ENCODE assay signal across 21 cellular contexts in genomic region chr18:32879497-32879896, GRCh38.
DNase-seq lines count a peak whose midpoint lies in the region; ATAC-seq and TF ChIP-seq lines count a peak whose summit lies in the region.
"Had no signal": no experiment of that assay in that cellular context is flagged by ENCODE, and none has a peak within 500 bp of the region (broad histone marks: within the 10 kb centered on the region; RNA-seq: fewer than 3 reads in every experiment).

No MANE protein-coding gene starts in this region.

- H2BK120ac ChIP-seq in mesendoderm (ENCODE audit: low read depth, low read length), result no peak overlapping the region

- no CpG with 5 or more reads among the region's 3 CpGs for WGBS in mesendoderm (ENCODE audit: extremely low coverage, insufficient coverage, low lambda C conversion rate)

- no peak for TF ChIP-seq CTCF in choroid plexus epithelial cell (conservative IDR thresholded peaks at IDR 0.05; ENCODE audit: low read depth, low read length)

- H2BK5ac ChIP-seq in mesendoderm (ENCODE audit: low read length), result no peak overlapping the region

- H3K4me2 ChIP-seq in mesendoderm (ENCODE audit: low read length), result no peak overlapping the region

- no peak overlapping the region for H4K8ac ChIP-seq in mesendoderm (ENCODE audit: low read depth, low read length)

- peaks cover 1% of the 10 kb centered on the region for H3K4me1 ChIP-seq in mesendoderm (ENCODE audit: control insufficient read depth, low read depth, low read length)

- no peaks in the 10 kb centered on the region for H3K27me3 ChIP-seq in mesendoderm (ENCODE audit: insufficient read depth, low read length, poor library complexity)

- H3K4ac ChIP-seq in mesendoderm (ENCODE audit: low read depth, low read length), result no peak overlapping the region

- no peaks in the 10 kb centered on the region for H3K79me2 ChIP-seq in mesendoderm (ENCODE audit: control insufficient read depth, insufficient read depth, low read length)

- DNase-seq in ACHN (peak; percentile 17), NCI-H2227 (lab: John Stamatoyannopoulos, UW; ENCODE audit: unreplicated experiment) (peak; percentile 10), choroid plexus epithelial cell (ENCODE audit: low read depth) (peak; percentile 18), mesendoderm (peak; percentile 40), HCEC 1CT (no peak), foreskin melanocyte (no peak)
- no peak for DNase-seq in stimulated activated CD8-positive, alpha-beta memory T cell treated with anti-CD3 and anti-CD28 coated beads, Interleukin-4, amount 100 ng/mL, for 48 hours
- DNase-seq: activated CD4-positive, alpha-beta T cell treated with anti-CD3 and anti-CD28 coated beads, Interleukin-2, amount 50 U/mL, for 1 hour; activated naive CD4-positive, alpha-beta T cell treated with anti-CD3 and anti-CD28 coated beads, Interleukin-2, amount 10 ng/mL, durations not matched to agents 7 days and 5 days; amygdala; DMS53; dorsolateral prefrontal cortex; HFFc6; immature natural killer cell; mucosa of descending colon; NCI-H748 treated with DMSO at 0.1 percent for 48 hours; nephron progenitor cell; posterior cingulate gyrus; Right ventricle myocardium superior; WERI-Rb-1 had no signal

- H3K27ac ChIP-seq in mesendoderm (ENCODE audit: low read depth, low read length), result no peak overlapping the region
- H3K27ac ChIP-seq: dorsolateral prefrontal cortex, WERI-Rb-1 had no signal

- H3K36me3 ChIP-seq in mesendoderm (ENCODE audit: control insufficient read depth, insufficient read depth, low read length), result no peaks in the 10 kb centered on the region
- H3K36me3 ChIP-seq: WERI-Rb-1 had no signal

- H4K5ac ChIP-seq in mesendoderm (ENCODE audit: low read length), result no peak overlapping the region

- in situ Hi-C loops in ACHN (cut with HindIII; ENCODE audit: low pct_ligation_motif_present, low pct_unique_long_range_greater_than_20kb, low sequenced_read_pairs), result no loop called here

- H3K23ac ChIP-seq in mesendoderm (ENCODE audit: low read length), result no peak overlapping the region

- no peak overlapping the region for H3K18ac ChIP-seq in mesendoderm (ENCODE audit: low read length)

- no peak overlapping the region for H3K56ac ChIP-seq in mesendoderm (ENCODE audit: low read length)

- no peak overlapping the region for H2BK15ac ChIP-seq in mesendoderm (replicated peaks; ENCODE audit: low read depth)

- no peaks in the 10 kb centered on the region for H3K79me1 ChIP-seq in mesendoderm (ENCODE audit: low read length)

- H2AK5ac ChIP-seq in mesendoderm (ENCODE audit: low read length), result no peak overlapping the region

- H3K4me3 ChIP-seq in choroid plexus epithelial cell (ENCODE audit: low read depth, low read length) (no peak overlapping the region), mesendoderm (ENCODE audit: low read length) (no peak overlapping the region)
- H3K4me3 ChIP-seq: dorsolateral prefrontal cortex, mucosa of descending colon had no signal

- H3K9ac ChIP-seq in mesendoderm (ENCODE audit: low read length), result no peak overlapping the region

- no peak for ATAC-seq in GM21447 (IDR thresholded peaks at IDR 0.05; ENCODE audit: unreplicated experiment)
- ATAC-seq: mucosa of descending colon had no signal

Comparison
In these comparisons a context has a peak if more than half of its experiments do, and no peak if none do; other contexts are left out.
1. DNase-seq: peak in ACHN (single experiment), NCI-H2227 (single experiment), choroid plexus epithelial cell (single experiment) and mesendoderm (single experiment); none in HCEC 1CT (single experiment), stimulated activated CD8-positive, alpha-beta memory T cell treated with anti-CD3 and anti-CD28 coated beads, Interleukin-4, amount 100 ng/mL, for 48 hours (single experiment) and foreskin melanocyte (single experiment).